In genomic region chr5:95887977-95888376, GRCh38 we compare ENCODE assay signal across 15 cellular contexts.
"Had no signal": no experiment of that assay in that cellular context is flagged by ENCODE, and none has a peak within 500 bp of the region (broad histone marks: within the 10 kb centered on the region; RNA-seq: fewer than 3 reads in every experiment).

No MANE protein-coding gene starts in this region.

- H3K4me1 ChIP-seq: breast epithelium, sigmoid colon, upper lobe of right lung had no signal

- H3K9me3 ChIP-seq: breast epithelium, gastrocnemius medialis, sigmoid colon, upper lobe of right lung had no signal

- H3K4me3 ChIP-seq: breast epithelium, gastrocnemius medialis, sigmoid colon, upper lobe of right lung had no signal

- H3K36me3 ChIP-seq: breast epithelium had no signal

- H3K27ac ChIP-seq: breast epithelium, gastrocnemius medialis, sigmoid colon, upper lobe of right lung had no signal

- H3K27me3 ChIP-seq: breast epithelium, gastrocnemius medialis, sigmoid colon, upper lobe of right lung had no signal

- ATAC-seq: gastrocnemius medialis; left ventricle myocardium superior; stimulated activated naive CD8-positive, alpha-beta T cell treated with anti-CD3 and anti-CD28 coated beads, Interleukin-15, amount 100 ng/mL, for 72 hours; upper lobe of right lung had no signal

- DNase-seq: activated naive CD4-positive, alpha-beta T cell; activated T-cell treated with anti-CD3 and anti-CD28 coated beads for 4 hours; aorta; dermis blood vessel endothelial cell; erythroblast; gastrocnemius medialis; left ventricle myocardium superior; nephron progenitor cell; occipital lobe; sigmoid colon; stimulated activated CD4-positive, alpha-beta T cell treated with anti-CD3 and anti-CD28 coated beads, Interleukin-1b, Interleukin-23, amount 100 ng/mL, for 48 hours; stimulated activated naive CD8-positive, alpha-beta T cell treated with anti-CD3 and anti-CD28 coated beads, Interleukin-15, amount 100 ng/mL, for 72 hours; T-helper 2 cell; upper lobe of right lung had no signal
